In genomic region chr1:30754684-30755171, GRCh38 we compare ENCODE assay signal across 9 cellular contexts. TPM values are rescaled to one million over a fixed set of nuclear protein-coding genes. Genes with fewer than 3 reads are reported as not detected.
A peak's percentile ranks its signal among the peaks of the same experiment; 100 is the strongest.
DNase-seq lines count a peak whose midpoint lies in the region; ATAC-seq and TF ChIP-seq lines count a peak whose summit lies in the region.
"Had no signal": no experiment of that assay in that cellular context is flagged by ENCODE, and none has a peak within 500 bp of the region (broad histone marks: within the 10 kb centered on the region; RNA-seq: fewer than 3 reads in every experiment).

No MANE protein-coding gene starts in this region.

- no peaks in the 10 kb centered on the region for H3K36me3 ChIP-seq in esophagus squamous epithelium

- H3K4me3 ChIP-seq in esophagus squamous epithelium = peak overlapping the region in 2 of 4 donors; percentile 44 to 64

- peaks cover 13 to 57% (median 15%) of the 10 kb centered on the region in 3 donors for H3K4me1 ChIP-seq in esophagus squamous epithelium

- H3K9me3 ChIP-seq in esophagus squamous epithelium = no peaks in the 10 kb centered on the region

- intact Hi-C loops in esophagus squamous epithelium (cut with DNase I) (no loop called here), Right ventricle myocardium inferior (cut with DNase I) (no loop called here)

- 63 to 73% methylated on average over 5 to 7 of the region's 9 CpGs for WGBS in esophagus squamous epithelium, 2 donors

- ATAC-seq in GM19467 (IDR thresholded peaks at IDR 0.05; ENCODE audit: unreplicated experiment) = peak; percentile 43
- peak; percentile 35 for ATAC-seq in HG03571 (IDR thresholded peaks at IDR 0.05; ENCODE audit: unreplicated experiment)
- no peak for ATAC-seq in Right ventricle myocardium inferior
- ATAC-seq: right cardiac atrium had no signal

- TF ChIP-seq POLR2A in GM10847 (IDR thresholded peaks at IDR 0.05; ENCODE audit: extremely low read depth, insufficient read length) (peak; percentile 40), esophagus squamous epithelium (IDR thresholded peaks at IDR 0.05) (peak in 1 of 4 donors; percentile 27)

- in situ Hi-C loops in ACHN (cut with HindIII; ENCODE audit: low pct_ligation_motif_present, low pct_unique_long_range_greater_than_20kb, low sequenced_read_pairs) = no loop called here

- peak overlapping the region; percentile 9 to 90 (median 67) for H3K27ac ChIP-seq in esophagus squamous epithelium

- DNase-seq in esophagus squamous epithelium (lab: John Stamatoyannopoulos, UW) (no peak), Right ventricle myocardium inferior (ENCODE audit: missing footprints) (no peak), dermis blood vessel endothelial cell (no peak), ACHN (no peak), ecto neural progenitor cell (ENCODE audit: low spot score) (no peak)

- no peaks in the 10 kb centered on the region for H3K27me3 ChIP-seq in esophagus squamous epithelium

- no peak for TF ChIP-seq CTCF in esophagus squamous epithelium (IDR thresholded peaks at IDR 0.05)

RNA-seq across cellular contexts. Expression of gene LAPTM5, which starts 2.8 kb away (rescaled TPM):
- total RNA-seq in esophagus squamous epithelium (10 to 100 TPM in 2 of 4 donors, 1 to 10 TPM in 2; 6.3 to 53.4 (median 24.6) TPM), Right ventricle myocardium inferior (31.5 TPM), dermis blood vessel endothelial cell (23.1 and 39.9 TPM in 2 replicates)

RNA-seq across cellular contexts. Expression of gene MATN1, which starts 31.3 kb away (rescaled TPM):
- total RNA-seq in esophagus squamous epithelium (not detected), Right ventricle myocardium inferior (not detected), dermis blood vessel endothelial cell (0.17 TPM in 1 of 2 replicates, not detected in the other)
- total RNA-seq: right cardiac atrium had no signal
